Comparison of ENCODE assay signal across 8 cellular contexts in the genomic region with DNA sequence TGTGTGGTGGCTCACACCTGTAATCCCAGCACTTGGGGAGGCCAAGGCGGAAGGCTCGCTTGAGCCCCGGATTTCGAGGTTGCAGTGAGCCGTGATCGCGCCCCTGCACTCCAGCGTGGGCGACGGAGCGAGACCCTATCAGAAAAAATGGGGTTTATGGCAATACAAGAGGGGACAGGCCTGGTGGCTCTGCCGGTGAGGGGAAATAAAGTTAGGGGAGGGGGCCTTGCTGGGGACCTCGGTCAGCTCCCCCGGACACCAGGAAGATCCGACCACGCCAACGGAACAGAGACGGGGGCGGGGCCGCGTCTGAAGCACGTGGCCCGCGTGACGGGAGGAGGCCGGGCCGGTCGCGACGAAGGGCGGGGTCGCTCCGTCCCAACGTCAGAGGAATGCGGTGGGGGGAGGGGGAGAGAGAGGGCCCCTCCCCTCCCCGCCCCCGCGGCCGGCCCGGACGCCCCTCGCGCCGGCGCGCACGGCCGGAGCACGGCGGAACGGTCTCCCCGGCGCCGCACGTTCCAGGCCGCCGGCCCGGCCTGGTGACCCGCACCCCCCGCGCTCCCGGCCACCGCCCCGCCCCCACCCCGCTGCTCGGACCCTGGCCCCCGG. TPM values are rescaled to one million over a fixed set of nuclear protein-coding genes. Genes with fewer than 3 reads are reported as not detected.
DNase-seq lines count a peak whose midpoint lies in the region; ATAC-seq and TF ChIP-seq lines count a peak whose summit lies in the region.

No MANE protein-coding gene starts in this region.

- H3K4me3 ChIP-seq in GM08714 (ENCODE audit: low read length) (peak overlapping the region; percentile 73), right lobe of liver (peak overlapping the region; percentile 70 to 89 (median 76))

- TF ChIP-seq CTCF in right lobe of liver (IDR thresholded peaks at IDR 0.05) = no peak

- peak overlapping the region; percentile 98 to 99 (median 98) for H3K27ac ChIP-seq in right lobe of liver

- ATAC-seq in HG03457 (IDR thresholded peaks at IDR 0.05; ENCODE audit: unreplicated experiment) (peak; percentile 25), right lobe of liver (peak; percentile 53 to 60 (median 58)), GM18870 (IDR thresholded peaks at IDR 0.05; ENCODE audit: unreplicated experiment) (no peak)

- WGBS in right lobe of liver (ENCODE audit: insufficient coverage, low coverage, low lambda C conversion rate, missing lambda C conversion rate) = under 1% methylated on average over 30 of the region's 67 CpGs

- peaks cover 2 to 11% (median 7%) of the 10 kb centered on the region in 4 donors for H3K36me3 ChIP-seq in right lobe of liver

- no peaks in the 10 kb centered on the region for H3K9me3 ChIP-seq in right lobe of liver

- intact Hi-C loops in right lobe of liver (cut with DNase I) = no loop called here

- peaks cover 0 to 22% (median 10%) of the 10 kb centered on the region in 4 donors for H3K4me1 ChIP-seq in right lobe of liver

- DNase-seq in NCI-H748 (lab: John Stamatoyannopoulos, UW; ENCODE audit: unreplicated experiment) (peak; percentile 95), dermis blood vessel endothelial cell (peak; percentile 94), right lobe of liver (peak; percentile 96 to 97 (median 97))
- peak; percentile 84 to 88 for DNase-seq in activated CD4-positive, alpha-beta T cell treated with anti-CD3 and anti-CD28 coated beads, Interleukin-2, amount 50 U/mL, for 4 hours
- DNase-seq in stimulated activated CD4-positive, alpha-beta T cell treated with anti-CD3 and anti-CD28 coated beads, Interleukin-2, amount 100 ng/mL, for 48 hours = peak; percentile 88 to 89

- peak; percentile 92 for TF ChIP-seq POLR2A in right lobe of liver (IDR thresholded peaks at IDR 0.05)

- no peaks in the 10 kb centered on the region for H3K27me3 ChIP-seq in right lobe of liver

RNA-seq across cellular contexts. Expression of gene HNRNPL, which starts 1.9 kb away (rescaled TPM):
- total RNA-seq in dermis blood vessel endothelial cell = 293 and 327 TPM in 2 replicates
- total RNA-seq in right lobe of liver = 100 to 1,000 TPM in 4 of 6 experiments, 10 to 100 TPM in 2; 89.5 to 157 (median 102) TPM

RNA-seq across cellular contexts. Expression of gene ECH1, which starts 20.1 kb away (rescaled TPM):
- total RNA-seq in dermis blood vessel endothelial cell (27.6 and 32.0 TPM in 2 replicates), right lobe of liver (100 to 1,000 TPM; 158 to 466 (median 286) TPM)

RNA-seq across cellular contexts. Expression of gene RINL, which starts 26.3 kb away (rescaled TPM):
- 8.3 and 17.5 TPM in 2 replicates for total RNA-seq in dermis blood vessel endothelial cell
- total RNA-seq in right lobe of liver = 10 to 100 TPM in 2 of 6 experiments, 1 to 10 TPM in 4; 3.3 to 13.8 (median 5.5) TPM

RNA-seq across cellular contexts. Expression of gene LGALS4, which starts 39.0 kb away (rescaled TPM):
- not detected in 2 replicates for total RNA-seq in dermis blood vessel endothelial cell
- 100 to 1,000 TPM in 5 of 6 experiments, 10 to 100 TPM in 1; 21.0 to 376 (median 186) TPM for total RNA-seq in right lobe of liver

RNA-seq across cellular contexts. Expression of gene SIRT2, which starts 47.7 kb away (rescaled TPM):
- total RNA-seq in dermis blood vessel endothelial cell = 118 and 122 TPM in 2 replicates
- total RNA-seq in right lobe of liver = 10 to 100 TPM; 28.6 to 62.0 (median 32.5) TPM
